Comparison of ENCODE assay signal across 21 cellular contexts in genomic region chr11:118084656-118085055, GRCh38. TPM values are rescaled to one million over a fixed set of nuclear protein-coding genes. Genes with fewer than 3 reads are reported as not detected.
"Had no signal": no experiment of that assay in that cellular context is flagged by ENCODE, and none has a peak within 500 bp of the region (broad histone marks: within the 10 kb centered on the region; RNA-seq: fewer than 3 reads in every experiment).

No MANE protein-coding gene starts in this region.

- H3K4me1 ChIP-seq: foreskin keratinocyte, parathyroid adenoma had no signal

- DNase-seq: activated CD4-positive, alpha-beta T cell treated with anti-CD3 and anti-CD28 coated beads, Interleukin-2, amount 10 ng/mL, durations not matched to agents 24 days and 14 days; activated CD4-positive, CD25-positive, alpha-beta regulatory T cell; activated CD8-positive, alpha-beta T cell treated with anti-CD3 and anti-CD28 coated beads, Interleukin-2, amount 10 ng/mL, durations not matched to agents 7 days and 5 days; activated naive CD4-positive, alpha-beta T cell treated with anti-CD3 and anti-CD28 coated beads for 36 hours; activated T-cell treated with anti-CD3 and anti-CD28 coated beads, Interleukin-2, amount 50 U/mL, for 4 hours; glutamatergic neuron; mesendoderm; naive thymus-derived CD8-positive, alpha-beta T cell; stimulated activated naive CD8-positive, alpha-beta T cell treated with anti-CD3 and anti-CD28 coated beads, Interleukin-15, amount 100 ng/mL, for 72 hours had no signal

- H2AFZ ChIP-seq: parathyroid adenoma had no signal

- H3K36me3 ChIP-seq: suprapubic skin, upper lobe of left lung had no signal

- H3K27ac ChIP-seq: coronary artery, foreskin keratinocyte, parathyroid adenoma, skin epidermis, suprapubic skin, upper lobe of left lung had no signal

- H3K4me3 ChIP-seq: coronary artery, skin epidermis, suprapubic skin, upper lobe of left lung had no signal

- H3K9me3 ChIP-seq: suprapubic skin had no signal

- H3K79me2 ChIP-seq: parathyroid adenoma had no signal

- H3K27me3 ChIP-seq: foreskin keratinocyte, upper lobe of left lung had no signal

- H3K9ac ChIP-seq: parathyroid adenoma had no signal

- ATAC-seq: activated CD8-positive, alpha-beta T cell treated with anti-CD3 and anti-CD28 coated beads, Interleukin-2, amount 10 ng/mL, durations not matched to agents 7 days and 5 days; activated T-cell treated with anti-CD3 and anti-CD28 coated beads, Interleukin-2, amount 50 U/mL, for 4 hours; foreskin keratinocyte; naive thymus-derived CD8-positive, alpha-beta T cell; stimulated activated naive CD8-positive, alpha-beta T cell treated with anti-CD3 and anti-CD28 coated beads, Interleukin-15, amount 100 ng/mL, for 72 hours had no signal

RNA-seq across cellular contexts. Expression of gene SMIM35, which starts 2.1 kb away (rescaled TPM):
- total RNA-seq: activated naive CD4-positive, alpha-beta T cell treated with anti-CD3 and anti-CD28 coated beads for 36 hours; activated T-cell treated with anti-CD3 and anti-CD28 coated beads, Interleukin-2, amount 50 U/mL, for 4 hours; epithelial cell of proximal tubule; fibroblast of lung; foreskin keratinocyte; kidney epithelial cell; lower leg skin; mucosa of gallbladder; renal cortical epithelial cell; suprapubic skin; upper lobe of left lung had no signal
- polyA plus RNA-seq: fibroblast of lung, foreskin keratinocyte had no signal

RNA-seq across cellular contexts. Expression of gene TMPRSS4, which starts 7.8 kb away (rescaled TPM):
- total RNA-seq: activated CD4-positive, alpha-beta T cell treated with anti-CD3 and anti-CD28 coated beads, Interleukin-2, amount 10 ng/mL, durations not matched to agents 24 days and 14 days; activated naive CD4-positive, alpha-beta T cell treated with anti-CD3 and anti-CD28 coated beads for 36 hours; fibroblast of lung; naive thymus-derived CD8-positive, alpha-beta T cell had no signal
- polyA plus RNA-seq: fibroblast of lung; naive thymus-derived CD8-positive, alpha-beta T cell had no signal
